In the genomic region with DNA sequence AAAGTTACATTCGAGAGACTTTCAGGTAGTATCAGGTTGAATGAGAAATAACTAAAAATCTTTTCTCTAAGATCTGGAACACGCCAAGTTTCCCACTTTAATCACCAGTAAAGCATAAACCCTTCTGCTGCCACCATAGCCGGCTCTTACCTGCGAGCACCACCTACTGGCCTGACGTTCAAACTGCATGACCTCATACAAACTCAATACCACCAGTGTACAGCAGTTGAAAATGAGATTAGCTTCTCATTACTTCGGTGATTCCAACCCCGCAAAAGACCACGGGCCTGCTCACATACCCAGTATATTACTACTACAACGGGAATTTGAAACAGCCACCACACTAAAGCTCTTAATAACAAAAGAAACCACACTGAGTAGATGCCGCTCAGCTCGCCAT, we compare ENCODE assay signal across 7 cellular contexts.
A peak's percentile ranks its signal among the peaks of the same experiment; 100 is the strongest.
DNase-seq lines count a peak whose midpoint lies in the region; ATAC-seq and TF ChIP-seq lines count a peak whose summit lies in the region.
"Not testable (repeated sequence)": the region's sequence is repeated elsewhere in the genome, so short reads cannot be mapped to it uniquely, and the experiment has no call there.

No MANE protein-coding gene starts in this region.

- not testable (repeated sequence) for H3K9me3 ChIP-seq in DND-41 (ENCODE audit: insufficient read depth, low read length, severe bottlenecking); RWPE2 (ENCODE audit: severe bottlenecking)

- H3K4me1 ChIP-seq in DND-41 (ENCODE audit: insufficient read depth, low read length) = peaks cover 18% of the 10 kb centered on the region
- not testable (repeated sequence) for H3K4me1 ChIP-seq in RWPE2 (ENCODE audit: insufficient read depth, poor library complexity, severe bottlenecking)

- ATAC-seq in DND-41 (ENCODE audit: insufficient read depth, low read depth) (peak; percentile 54), GM21423 (IDR thresholded peaks at IDR 0.05; ENCODE audit: unreplicated experiment) (peak; percentile 46), HG03159 (IDR thresholded peaks at IDR 0.05; ENCODE audit: unreplicated experiment) (peak; percentile 68), RWPE2 (ENCODE audit: low read depth) (peak; percentile 50; the same call in 1 of the 3 replicates), esophagus mucosa (peak; percentile 72), naive B cell (ENCODE audit: low read depth in 2 of 2) (peak; percentile 34 to 56)
- peak; percentile 83 for ATAC-seq in activated T-helper 17 cell treated with anti-CD3 and anti-CD28 coated beads, Interleukin-2, amount 50 U/mL, for 72 hours (replicated peaks)

- not testable (repeated sequence) for H3K27me3 ChIP-seq in DND-41 (ENCODE audit: insufficient read depth, low read length, poor library complexity); RWPE2 (ENCODE audit: insufficient read depth, poor library complexity, severe bottlenecking)

- H3K27ac Mint-ChIP-seq in activated T-helper 17 cell treated with anti-CD3 and anti-CD28 coated beads, Interleukin-2, amount 50 U/mL, for 72 hours; naive B cell: not testable (repeated sequence)

- DNase-seq in DND-41; RWPE2 (ENCODE audit: low spot score); naive B cell: not testable (repeated sequence)

- H3K36me3 ChIP-seq in DND-41 (ENCODE audit: insufficient read depth, low read length); RWPE2 (ENCODE audit: low read depth): not testable (repeated sequence)

- H3K79me2 ChIP-seq in DND-41 (ENCODE audit: insufficient read depth, low read length) = not testable (repeated sequence)

- H3K4me3 Mint-ChIP-seq in activated T-helper 17 cell treated with anti-CD3 and anti-CD28 coated beads, Interleukin-2, amount 50 U/mL, for 72 hours = not testable (repeated sequence)
- H3K4me3 Mint-ChIP-seq in naive B cell = peak overlapping the region in 1 of 8 donors; percentile 24

- not testable (repeated sequence) for H3K27ac ChIP-seq in DND-41 (ENCODE audit: low read length); RWPE2 (ENCODE audit: poor library complexity, severe bottlenecking)

- H3K4me2 ChIP-seq in DND-41 (ENCODE audit: insufficient read depth, low read length) = not testable (repeated sequence)

- H3K9me3 Mint-ChIP-seq in activated T-helper 17 cell treated with anti-CD3 and anti-CD28 coated beads, Interleukin-2, amount 50 U/mL, for 72 hours; naive B cell: not testable (repeated sequence)

- peaks cover 24% of the 10 kb centered on the region for H3K4me1 Mint-ChIP-seq in activated T-helper 17 cell treated with anti-CD3 and anti-CD28 coated beads, Interleukin-2, amount 50 U/mL, for 72 hours
- peaks cover 0 to 37% (median 20%) of the 10 kb centered on the region in 3 donors for H3K4me1 Mint-ChIP-seq in naive B cell

- H4K20me1 ChIP-seq in DND-41 (ENCODE audit: insufficient read depth, low read length) = not testable (repeated sequence)

- H3K27me3 Mint-ChIP-seq in activated T-helper 17 cell treated with anti-CD3 and anti-CD28 coated beads, Interleukin-2, amount 50 U/mL, for 72 hours; naive B cell: not testable (repeated sequence)

- H3K36me3 Mint-ChIP-seq in activated T-helper 17 cell treated with anti-CD3 and anti-CD28 coated beads, Interleukin-2, amount 50 U/mL, for 72 hours (ENCODE audit: low read depth); naive B cell: not testable (repeated sequence)

- not testable (repeated sequence) for H2AFZ ChIP-seq in DND-41 (ENCODE audit: low read depth, low read length)

- not testable (repeated sequence) for H3K9ac ChIP-seq in DND-41 (ENCODE audit: low read depth, low read length)

- H3K4me3 ChIP-seq in DND-41 (ENCODE audit: low read depth in 1 of 2, low read length in 2 of 2); RWPE2 (ENCODE audit: severe bottlenecking): not testable (repeated sequence)

- not testable (repeated sequence) for TF ChIP-seq CTCF in DND-41 (IDR thresholded peaks at IDR 0.05; ENCODE audit: borderline replicate concordance, extremely low read depth, low read length, poor library complexity, severe bottlenecking); RWPE2 (IDR thresholded peaks at IDR 0.05; ENCODE audit: poor library complexity, severe bottlenecking)
